Comparison of ENCODE assay signal across 8 cellular contexts in the genomic region with DNA sequence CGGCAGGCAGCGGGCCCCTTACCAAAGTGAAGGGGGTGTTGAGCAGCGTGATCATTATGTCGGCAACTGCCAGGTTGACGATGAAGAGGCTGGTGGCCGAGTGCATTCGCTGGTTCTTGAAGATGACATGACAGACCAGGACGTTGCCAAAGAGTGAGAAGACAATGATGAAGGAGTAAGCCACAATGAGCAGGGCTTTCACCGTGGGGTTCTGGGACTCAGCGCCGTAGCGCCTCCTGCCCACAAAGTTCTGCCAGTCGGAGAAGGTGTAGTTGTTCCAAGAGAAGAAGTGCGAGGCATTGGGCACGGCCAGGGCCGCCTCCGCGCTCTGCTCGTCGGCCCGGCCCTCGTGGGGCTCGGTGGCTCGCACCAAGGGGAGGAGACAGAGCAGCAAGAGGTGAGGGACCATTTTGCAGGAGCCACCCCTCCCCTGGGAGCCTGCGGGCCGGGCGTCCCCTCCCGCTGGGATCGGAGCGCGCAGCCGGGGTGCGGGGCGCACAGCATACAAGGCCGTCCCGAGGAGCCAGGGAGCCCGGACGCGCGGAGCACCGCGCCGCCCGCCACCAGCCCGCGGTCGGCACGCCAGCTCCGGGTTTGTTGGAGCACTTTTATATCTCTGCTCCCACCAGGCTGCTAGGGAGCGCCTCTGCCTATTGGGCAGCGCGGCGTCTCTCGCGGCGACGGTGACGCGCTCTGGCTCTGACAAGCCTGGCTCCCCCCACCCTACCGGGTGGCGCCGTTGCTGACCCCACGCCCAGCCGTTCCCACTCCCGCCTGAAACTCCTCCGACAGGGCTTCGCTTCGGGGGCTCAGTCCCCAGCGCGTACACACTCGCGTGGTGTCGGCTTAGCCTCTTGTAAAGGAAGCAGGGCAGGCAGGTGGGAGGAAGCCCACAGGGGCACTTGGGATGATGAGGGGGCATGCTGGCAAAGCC. TPM values are rescaled to one million over a fixed set of nuclear protein-coding genes. Genes with fewer than 3 reads are reported as not detected.
DNase-seq lines count a peak whose midpoint lies in the region; ATAC-seq, FAIRE-seq and TF ChIP-seq lines count a peak whose summit lies in the region.

A gene (minus strand): TSS at position 581 of the 934 bp plus-strand sequence. CDS start 172 bp downstream, at position 409.

- no peak within 1 kb of the TSS for H3K27ac ChIP-seq in astrocyte (ENCODE audit: low read depth, low read length)
- no peak within 1 kb of the TSS for H3K27ac ChIP-seq in body of pancreas

- H3K4me1 ChIP-seq in astrocyte (ENCODE audit: insufficient read depth, low read length) (peaks cover 4% of the 10 kb centered on the region), body of pancreas (peaks cover 13% of the 10 kb centered on the region)

- no peaks in the 10 kb centered on the region for H3K36me3 ChIP-seq in astrocyte (ENCODE audit: insufficient read depth, low read length)
- H3K36me3 ChIP-seq in body of pancreas (replicated peaks in 1 of 2; ENCODE audit: insufficient read depth in 1 of 2, low read depth in 2 of 2), result no peaks in the 10 kb centered on the region

- peak; percentile 39 for ATAC-seq in stimulated activated naive CD8-positive, alpha-beta T cell treated with anti-CD3 and anti-CD28 coated beads, Interleukin-15, amount 100 ng/mL, for 72 hours
- ATAC-seq in body of pancreas, result no peak
- no peak for ATAC-seq in effector memory CD8-positive, alpha-beta T cell (replicated peaks)

- H3K4me3 ChIP-seq in astrocyte (ENCODE audit: insufficient read depth, low read depth, low read length) (peak within 1 kb of the TSS; percentile 52), body of pancreas (no peak within 1 kb of the TSS)

- H3K9me3 Mint-ChIP-seq in astrocyte (ENCODE audit: unreplicated experiment), result peaks cover 4% of the 10 kb centered on the region
- H3K9me3 Mint-ChIP-seq in immature natural killer cell, result peaks cover 0 to 6% (median 0%) of the 10 kb centered on the region in 6 donors
- peaks cover 10 to 14% of the 10 kb centered on the region in 2 donors for H3K9me3 Mint-ChIP-seq in stimulated activated naive CD8-positive, alpha-beta T cell treated with anti-CD3 and anti-CD28 coated beads, Interleukin-15, amount 100 ng/mL, for 72 hours
- peaks cover 0 to 4% of the 10 kb centered on the region in 2 donors for H3K9me3 Mint-ChIP-seq in effector memory CD8-positive, alpha-beta T cell

- FAIRE-seq in astrocyte (lab: Jason Lieb, UNC), result no peak

- H3K9me3 ChIP-seq in astrocyte (ENCODE audit: insufficient read depth, low read depth, low read length) (no peaks in the 10 kb centered on the region), body of pancreas (no peaks in the 10 kb centered on the region)

- no peaks in the 10 kb centered on the region for H3K79me2 ChIP-seq in astrocyte (ENCODE audit: insufficient read depth, low read length)

- peak within 1 kb of the TSS; percentile 79 for H2AFZ ChIP-seq in astrocyte (ENCODE audit: low read depth, low read length)

- intact Hi-C loops in body of pancreas (cut with DNase I), result no loop called here

- H3K4me3 Mint-ChIP-seq in astrocyte (ENCODE audit: unreplicated experiment) (peak within 1 kb of the TSS; percentile 83), immature natural killer cell (peak within 1 kb of the TSS; percentile 11 to 60 (median 37))
- H3K4me3 Mint-ChIP-seq in stimulated activated naive CD8-positive, alpha-beta T cell treated with anti-CD3 and anti-CD28 coated beads, Interleukin-15, amount 100 ng/mL, for 72 hours, result peak within 1 kb of the TSS; percentile 3
- peak within 1 kb of the TSS in 1 of 2 donors; percentile 1 for H3K4me3 Mint-ChIP-seq in effector memory CD8-positive, alpha-beta T cell

- peaks cover 26% of the 10 kb centered on the region for H3K27me3 ChIP-seq in astrocyte (ENCODE audit: insufficient read depth, low read length)
- peaks cover 0 to 9% of the 10 kb centered on the region in 2 donors for H3K27me3 ChIP-seq in body of pancreas

- H3K27me3 Mint-ChIP-seq in astrocyte (ENCODE audit: low read depth, unreplicated experiment), result peaks cover 50% of the 10 kb centered on the region
- H3K27me3 Mint-ChIP-seq in immature natural killer cell (ENCODE audit: low read depth in 3 of 3), result peaks cover 4 to 29% (median 12%) of the 10 kb centered on the region in 3 donors
- peaks cover 61% of the 10 kb centered on the region for H3K27me3 Mint-ChIP-seq in stimulated activated naive CD8-positive, alpha-beta T cell treated with anti-CD3 and anti-CD28 coated beads, Interleukin-15, amount 100 ng/mL, for 72 hours
- peaks cover 49 to 56% of the 10 kb centered on the region in 2 donors for H3K27me3 Mint-ChIP-seq in effector memory CD8-positive, alpha-beta T cell

- peak within 1 kb of the TSS; percentile 90 for H3K4me2 ChIP-seq in astrocyte (ENCODE audit: low read length)

- no peak within 1 kb of the TSS for H3K27ac Mint-ChIP-seq in astrocyte (ENCODE audit: unreplicated experiment)
- no peak within 1 kb of the TSS for H3K27ac Mint-ChIP-seq in immature natural killer cell
- H3K27ac Mint-ChIP-seq in stimulated activated naive CD8-positive, alpha-beta T cell treated with anti-CD3 and anti-CD28 coated beads, Interleukin-15, amount 100 ng/mL, for 72 hours, result no peak within 1 kb of the TSS
- no peak within 1 kb of the TSS for H3K27ac Mint-ChIP-seq in effector memory CD8-positive, alpha-beta T cell

- WGBS in body of pancreas, 2 donors, result 1 to 5% methylated on average over 24 to 73 of the region's 73 CpGs

- TF ChIP-seq POLR2A in body of pancreas (IDR thresholded peaks at IDR 0.05), result no peak

- no peaks in the 10 kb centered on the region for H4K20me1 ChIP-seq in astrocyte (ENCODE audit: insufficient read depth, low read length)

- peak within 1 kb of the TSS; percentile 41 for H3K9ac ChIP-seq in astrocyte (ENCODE audit: low read length)

- DNase-seq in NCI-H524 (lab: John Stamatoyannopoulos, UW) (peak; percentile 18 to 50), NCI-H524 treated with DMSO at 0.1 percent for 48 hours (lab: John Stamatoyannopoulos, UW) (no peak), astrocyte (ENCODE audit: low read depth) (peak; percentile 24), immature natural killer cell (no peak), body of pancreas (no peak), dedifferentiated amniotic fluid mesenchymal stem cell (ENCODE audit: extremely low spot score) (no peak)
- DNase-seq in stimulated activated naive CD8-positive, alpha-beta T cell treated with anti-CD3 and anti-CD28 coated beads, Interleukin-15, amount 100 ng/mL, for 72 hours, result no peak
- DNase-seq in effector memory CD8-positive, alpha-beta T cell, result no peak

- TF ChIP-seq CTCF in astrocyte (IDR thresholded peaks at IDR 0.05; ENCODE audit: insufficient read depth, low read depth, low read length) (no peak), body of pancreas (IDR thresholded peaks at IDR 0.05) (no peak)

- H3K36me3 Mint-ChIP-seq in astrocyte (ENCODE audit: low read depth, unreplicated experiment) (peaks cover 2% of the 10 kb centered on the region), immature natural killer cell (peaks cover 0 to 7% (median 3%) of the 10 kb centered on the region in 3 donors)
- H3K36me3 Mint-ChIP-seq in effector memory CD8-positive, alpha-beta T cell (ENCODE audit: insufficient read depth), result no peaks in the 10 kb centered on the region

- peaks cover 2% of the 10 kb centered on the region for H3K4me1 Mint-ChIP-seq in astrocyte (ENCODE audit: low read depth, unreplicated experiment)
- H3K4me1 Mint-ChIP-seq in immature natural killer cell, result peaks cover 7 to 10% of the 10 kb centered on the region in 2 donors
- H3K4me1 Mint-ChIP-seq in stimulated activated naive CD8-positive, alpha-beta T cell treated with anti-CD3 and anti-CD28 coated beads, Interleukin-15, amount 100 ng/mL, for 72 hours, result peaks cover 10% of the 10 kb centered on the region
- H3K4me1 Mint-ChIP-seq in effector memory CD8-positive, alpha-beta T cell (ENCODE audit: low read depth in 2 of 2), result peaks cover 6 to 9% of the 10 kb centered on the region in 2 donors

RNA-seq across cellular contexts. Expression of the gene that starts here (rescaled TPM):
- total RNA-seq in astrocyte, result 0.14 TPM in 1 of 2 replicates, not detected in the other
- polyA plus RNA-seq in immature natural killer cell, result under 1 TPM in 1 of 3 donors, not detected in 2; 0.10 TPM
- total RNA-seq in body of pancreas, result not detected

Comparison
In these comparisons a context has a peak if more than half of its experiments do, and no peak if none do; other contexts are left out.
1. DNase-seq: peak in NCI-H524 (2 of 2); none in NCI-H524 treated with DMSO at 0.1 percent for 48 hours (single experiment), immature natural killer cell (0 of 3), stimulated activated naive CD8-positive, alpha-beta T cell treated with anti-CD3 and anti-CD28 coated beads, Interleukin-15, amount 100 ng/mL, for 72 hours (0 of 2), body of pancreas (0 of 4), dedifferentiated amniotic fluid mesenchymal stem cell (single experiment) and effector memory CD8-positive, alpha-beta T cell (0 of 3).
2. Peak in DNase-seq, H3K4me3 ChIP-seq, H3K9ac ChIP-seq and H3K4me2 ChIP-seq in astrocyte; RNA of the gene not detected or under 1 TPM.